Comparison of ENCODE assay signal across 1 cellular context in the genomic region with DNA sequence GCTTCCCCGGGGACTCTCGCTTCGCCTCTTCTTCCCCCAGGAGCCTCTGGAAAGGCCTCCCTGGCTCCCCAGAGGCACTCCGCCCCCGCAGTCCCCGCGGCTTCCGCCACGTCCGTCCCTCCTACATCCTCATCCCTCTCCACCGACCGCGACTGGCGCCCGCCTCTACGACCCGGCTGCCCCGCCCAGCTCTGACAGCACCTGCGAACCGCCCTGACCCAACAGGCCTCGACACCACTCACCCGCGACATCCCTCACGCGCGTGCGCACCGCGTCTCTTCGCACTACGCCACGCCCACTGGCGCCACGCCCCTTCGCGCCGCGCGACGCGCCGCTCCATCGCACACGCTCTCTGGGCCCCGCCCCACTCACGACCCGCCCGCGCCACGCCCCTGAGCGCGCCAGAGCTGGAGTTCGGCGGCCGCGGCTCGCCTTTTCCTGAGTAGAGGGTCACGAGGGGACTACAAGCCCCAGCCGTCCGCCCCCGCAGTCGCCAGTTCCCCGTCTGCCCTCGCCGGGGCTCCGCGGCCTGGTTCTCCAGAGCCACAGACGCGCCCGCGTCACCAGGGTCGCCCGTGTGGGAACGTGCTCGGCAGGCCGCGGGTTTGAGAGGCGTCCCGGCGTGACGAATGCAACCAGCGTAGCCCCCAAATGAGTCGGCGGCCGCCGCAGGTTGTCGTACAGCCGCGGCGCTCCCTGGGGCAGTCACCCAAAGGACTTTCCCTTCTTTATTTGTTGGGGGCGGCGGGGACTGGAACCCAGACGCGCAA.
A peak's percentile ranks its signal among the peaks of the same experiment; 100 is the strongest.
TF ChIP-seq lines count a peak whose summit lies in the region.

No MANE protein-coding gene starts in this region.

TF ChIP-seq in K562, 482 proteins besides CTCF, POLR2A, EP300 and RAD21 (continued from another document):
- TF ChIP-seq ARID4B (CRISPR knock-in tag; IDR thresholded peaks at IDR 0.05) (peak; percentile 39; the same call in 1 of the 2 replicates), BCOR (IDR thresholded peaks at IDR 0.05) (no peak), SNAPC5 (CRISPR knock-in tag; IDR thresholded peaks at IDR 0.05) (no peak), CC2D1A (IDR thresholded peaks at IDR 0.05) (no peak), CTCFL (IDR thresholded peaks at IDR 0.05; ENCODE audit: borderline replicate concordance, insufficient read depth, low read depth, low read length, poor library complexity, severe bottlenecking) (no peak), PML (IDR thresholded peaks at IDR 0.05; ENCODE audit: low read length) (no peak), EGR1 (conservative IDR thresholded peaks at IDR 0.05) (peak; percentile 97), TEAD2 (tag; IDR thresholded peaks at IDR 0.05) (no peak), OTX1 (CRISPR knock-in tag; IDR thresholded peaks at IDR 0.05) (no peak), ZNF347 (CRISPR knock-in tag; IDR thresholded peaks at IDR 0.05; ENCODE audit: low read depth) (no peak), ZNF699 (CRISPR knock-in tag; IDR thresholded peaks at IDR 0.05; ENCODE audit: insufficient replicate concordance) (no peak), HMG20B (CRISPR knock-in tag; IDR thresholded peaks at IDR 0.05) (no peak), SMARCE1 (IDR thresholded peaks at IDR 0.05) (no peak), ARHGAP35 (IDR thresholded peaks at IDR 0.05; ENCODE audit: partially characterized antibody) (no peak), SIN3B (IDR thresholded peaks at IDR 0.05; ENCODE audit: low read depth) (no peak), FOXJ2 (tag; IDR thresholded peaks at IDR 0.05) (no peak), ZFPM2 (CRISPR knock-in tag; IDR thresholded peaks at IDR 0.05) (no peak), CREB1 (IDR thresholded peaks at IDR 0.05) (peak; percentile 89), CREB1 (CRISPR knock-in tag; IDR thresholded peaks at IDR 0.05) (peak; percentile 93), TAL1 (IDR thresholded peaks at IDR 0.05) (no peak)
- TF ChIP-seq, protein P1, sequence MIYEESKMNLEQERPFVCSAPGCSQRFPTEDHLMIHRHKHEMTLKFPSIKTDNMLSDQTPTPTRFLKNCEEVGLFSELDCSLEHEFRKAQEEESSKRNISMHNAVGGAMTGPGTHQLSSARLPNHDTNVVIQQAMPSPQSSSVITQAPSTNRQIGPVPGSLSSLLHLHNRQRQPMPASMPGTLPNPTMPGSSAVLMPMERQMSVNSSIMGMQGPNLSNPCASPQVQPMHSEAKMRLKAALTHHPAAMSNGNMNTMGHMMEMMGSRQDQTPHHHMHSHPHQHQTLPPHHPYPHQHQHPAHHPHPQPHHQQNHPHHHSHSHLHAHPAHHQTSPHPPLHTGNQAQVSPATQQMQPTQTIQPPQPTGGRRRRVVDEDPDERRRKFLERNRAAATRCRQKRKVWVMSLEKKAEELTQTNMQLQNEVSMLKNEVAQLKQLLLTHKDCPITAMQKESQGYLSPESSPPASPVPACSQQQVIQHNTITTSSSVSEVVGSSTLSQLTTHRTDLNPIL (CRISPR knock-in tag; IDR thresholded peaks at IDR 0.05), result no peak
- TF ChIP-seq, protein P2, sequence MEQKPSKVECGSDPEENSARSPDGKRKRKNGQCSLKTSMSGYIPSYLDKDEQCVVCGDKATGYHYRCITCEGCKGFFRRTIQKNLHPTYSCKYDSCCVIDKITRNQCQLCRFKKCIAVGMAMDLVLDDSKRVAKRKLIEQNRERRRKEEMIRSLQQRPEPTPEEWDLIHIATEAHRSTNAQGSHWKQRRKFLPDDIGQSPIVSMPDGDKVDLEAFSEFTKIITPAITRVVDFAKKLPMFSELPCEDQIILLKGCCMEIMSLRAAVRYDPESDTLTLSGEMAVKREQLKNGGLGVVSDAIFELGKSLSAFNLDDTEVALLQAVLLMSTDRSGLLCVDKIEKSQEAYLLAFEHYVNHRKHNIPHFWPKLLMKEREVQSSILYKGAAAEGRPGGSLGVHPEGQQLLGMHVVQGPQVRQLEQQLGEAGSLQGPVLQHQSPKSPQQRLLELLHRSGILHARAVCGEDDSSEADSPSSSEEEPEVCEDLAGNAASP (IDR thresholded peaks at IDR 0.05), result no peak
- TF ChIP-seq, protein P3, sequence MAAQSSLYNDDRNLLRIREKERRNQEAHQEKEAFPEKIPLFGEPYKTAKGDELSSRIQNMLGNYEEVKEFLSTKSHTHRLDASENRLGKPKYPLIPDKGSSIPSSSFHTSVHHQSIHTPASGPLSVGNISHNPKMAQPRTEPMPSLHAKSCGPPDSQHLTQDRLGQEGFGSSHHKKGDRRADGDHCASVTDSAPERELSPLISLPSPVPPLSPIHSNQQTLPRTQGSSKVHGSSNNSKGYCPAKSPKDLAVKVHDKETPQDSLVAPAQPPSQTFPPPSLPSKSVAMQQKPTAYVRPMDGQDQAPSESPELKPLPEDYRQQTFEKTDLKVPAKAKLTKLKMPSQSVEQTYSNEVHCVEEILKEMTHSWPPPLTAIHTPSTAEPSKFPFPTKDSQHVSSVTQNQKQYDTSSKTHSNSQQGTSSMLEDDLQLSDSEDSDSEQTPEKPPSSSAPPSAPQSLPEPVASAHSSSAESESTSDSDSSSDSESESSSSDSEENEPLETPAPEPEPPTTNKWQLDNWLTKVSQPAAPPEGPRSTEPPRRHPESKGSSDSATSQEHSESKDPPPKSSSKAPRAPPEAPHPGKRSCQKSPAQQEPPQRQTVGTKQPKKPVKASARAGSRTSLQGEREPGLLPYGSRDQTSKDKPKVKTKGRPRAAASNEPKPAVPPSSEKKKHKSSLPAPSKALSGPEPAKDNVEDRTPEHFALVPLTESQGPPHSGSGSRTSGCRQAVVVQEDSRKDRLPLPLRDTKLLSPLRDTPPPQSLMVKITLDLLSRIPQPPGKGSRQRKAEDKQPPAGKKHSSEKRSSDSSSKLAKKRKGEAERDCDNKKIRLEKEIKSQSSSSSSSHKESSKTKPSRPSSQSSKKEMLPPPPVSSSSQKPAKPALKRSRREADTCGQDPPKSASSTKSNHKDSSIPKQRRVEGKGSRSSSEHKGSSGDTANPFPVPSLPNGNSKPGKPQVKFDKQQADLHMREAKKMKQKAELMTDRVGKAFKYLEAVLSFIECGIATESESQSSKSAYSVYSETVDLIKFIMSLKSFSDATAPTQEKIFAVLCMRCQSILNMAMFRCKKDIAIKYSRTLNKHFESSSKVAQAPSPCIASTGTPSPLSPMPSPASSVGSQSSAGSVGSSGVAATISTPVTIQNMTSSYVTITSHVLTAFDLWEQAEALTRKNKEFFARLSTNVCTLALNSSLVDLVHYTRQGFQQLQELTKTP (IDR thresholded peaks at IDR 0.05; ENCODE audit: low read depth in 1 of 2, partially characterized antibody in 2 of 2), result no peak
- TF ChIP-seq, protein P4, sequence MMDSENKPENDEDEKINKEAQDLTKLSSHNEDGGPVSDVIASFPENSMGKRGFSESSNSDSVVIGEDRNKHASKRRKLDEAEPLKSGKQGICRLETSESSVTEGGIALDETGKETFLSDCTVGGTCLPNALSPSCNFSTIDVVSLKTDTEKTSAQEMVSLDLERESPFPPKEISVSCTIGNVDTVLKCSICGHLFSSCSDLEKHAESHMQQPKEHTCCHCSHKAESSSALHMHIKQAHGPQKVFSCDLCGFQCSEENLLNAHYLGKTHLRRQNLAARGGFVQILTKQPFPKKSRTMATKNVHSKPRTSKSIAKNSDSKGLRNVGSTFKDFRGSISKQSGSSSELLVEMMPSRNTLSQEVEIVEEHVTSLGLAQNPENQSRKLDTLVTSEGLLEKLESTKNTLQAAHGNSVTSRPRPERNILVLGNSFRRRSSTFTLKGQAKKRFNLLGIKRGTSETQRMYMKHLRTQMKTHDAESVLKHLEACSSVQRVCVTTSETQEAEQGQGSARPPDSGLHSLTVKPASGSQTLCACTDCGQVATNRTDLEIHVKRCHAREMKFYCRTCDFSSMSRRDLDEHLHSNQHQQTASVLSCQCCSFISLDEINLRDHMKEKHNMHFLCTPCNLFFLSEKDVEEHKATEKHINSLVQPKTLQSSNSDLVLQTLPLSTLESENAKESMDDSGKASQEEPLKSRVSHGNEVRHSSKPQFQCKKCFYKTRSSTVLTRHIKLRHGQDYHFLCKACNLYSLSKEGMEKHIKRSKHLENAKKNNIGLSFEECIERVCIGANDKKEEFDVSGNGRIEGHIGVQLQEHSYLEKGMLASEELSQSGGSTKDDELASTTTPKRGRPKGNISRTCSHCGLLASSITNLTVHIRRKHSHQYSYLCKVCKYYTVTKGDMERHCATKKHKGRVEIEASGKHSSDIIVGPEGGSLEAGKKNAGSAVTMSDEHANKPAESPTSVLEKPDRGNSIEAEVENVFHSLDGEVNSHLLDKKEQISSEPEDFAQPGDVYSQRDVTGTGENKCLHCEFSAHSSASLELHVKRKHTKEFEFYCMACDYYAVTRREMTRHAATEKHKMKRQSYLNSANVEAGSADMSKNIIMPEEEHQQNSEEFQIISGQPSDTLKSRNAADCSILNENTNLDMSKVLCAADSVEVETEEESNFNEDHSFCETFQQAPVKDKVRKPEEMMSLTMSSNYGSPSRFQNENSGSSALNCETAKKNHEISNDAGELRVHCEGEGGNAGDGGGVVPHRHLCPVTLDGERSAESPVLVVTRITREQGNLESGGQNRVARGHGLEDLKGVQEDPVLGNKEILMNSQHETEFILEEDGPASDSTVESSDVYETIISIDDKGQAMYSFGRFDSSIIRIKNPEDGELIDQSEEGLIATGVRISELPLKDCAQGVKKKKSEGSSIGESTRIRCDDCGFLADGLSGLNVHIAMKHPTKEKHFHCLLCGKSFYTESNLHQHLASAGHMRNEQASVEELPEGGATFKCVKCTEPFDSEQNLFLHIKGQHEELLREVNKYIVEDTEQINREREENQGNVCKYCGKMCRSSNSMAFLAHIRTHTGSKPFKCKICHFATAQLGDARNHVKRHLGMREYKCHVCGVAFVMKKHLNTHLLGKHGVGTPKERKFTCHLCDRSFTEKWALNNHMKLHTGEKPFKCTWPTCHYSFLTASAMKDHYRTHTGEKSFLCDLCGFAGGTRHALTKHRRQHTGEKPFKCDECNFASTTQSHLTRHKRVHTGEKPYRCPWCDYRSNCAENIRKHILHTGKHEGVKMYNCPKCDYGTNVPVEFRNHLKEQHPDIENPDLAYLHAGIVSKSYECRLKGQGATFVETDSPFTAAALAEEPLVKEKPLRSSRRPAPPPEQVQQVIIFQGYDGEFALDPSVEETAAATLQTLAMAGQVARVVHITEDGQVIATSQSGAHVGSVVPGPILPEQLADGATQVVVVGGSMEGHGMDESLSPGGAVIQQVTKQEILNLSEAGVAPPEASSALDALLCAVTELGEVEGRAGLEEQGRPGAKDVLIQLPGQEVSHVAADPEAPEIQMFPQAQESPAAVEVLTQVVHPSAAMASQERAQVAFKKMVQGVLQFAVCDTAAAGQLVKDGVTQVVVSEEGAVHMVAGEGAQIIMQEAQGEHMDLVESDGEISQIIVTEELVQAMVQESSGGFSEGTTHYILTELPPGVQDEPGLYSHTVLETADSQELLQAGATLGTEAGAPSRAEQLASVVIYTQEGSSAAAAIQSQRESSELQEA (IDR thresholded peaks at IDR 0.05; ENCODE audit: low read depth), result no peak
- TF ChIP-seq, protein P5, sequence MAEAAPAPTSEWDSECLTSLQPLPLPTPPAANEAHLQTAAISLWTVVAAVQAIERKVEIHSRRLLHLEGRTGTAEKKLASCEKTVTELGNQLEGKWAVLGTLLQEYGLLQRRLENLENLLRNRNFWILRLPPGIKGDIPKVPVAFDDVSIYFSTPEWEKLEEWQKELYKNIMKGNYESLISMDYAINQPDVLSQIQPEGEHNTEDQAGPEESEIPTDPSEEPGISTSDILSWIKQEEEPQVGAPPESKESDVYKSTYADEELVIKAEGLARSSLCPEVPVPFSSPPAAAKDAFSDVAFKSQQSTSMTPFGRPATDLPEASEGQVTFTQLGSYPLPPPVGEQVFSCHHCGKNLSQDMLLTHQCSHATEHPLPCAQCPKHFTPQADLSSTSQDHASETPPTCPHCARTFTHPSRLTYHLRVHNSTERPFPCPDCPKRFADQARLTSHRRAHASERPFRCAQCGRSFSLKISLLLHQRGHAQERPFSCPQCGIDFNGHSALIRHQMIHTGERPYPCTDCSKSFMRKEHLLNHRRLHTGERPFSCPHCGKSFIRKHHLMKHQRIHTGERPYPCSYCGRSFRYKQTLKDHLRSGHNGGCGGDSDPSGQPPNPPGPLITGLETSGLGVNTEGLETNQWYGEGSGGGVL (CRISPR knock-in tag; IDR thresholded peaks at IDR 0.05), result no peak
TF ChIP-seq in K562: peak in this region for 139.
